30 cellular contexts compared by ENCODE assay signal in genomic region chr13:100876044-100876403, GRCh38.
DNase-seq lines count a peak whose midpoint lies in the region; ATAC-seq and TF ChIP-seq lines count a peak whose summit lies in the region.
"Had no signal": no experiment of that assay in that cellular context is flagged by ENCODE, and none has a peak within 500 bp of the region (broad histone marks: within the 10 kb centered on the region; RNA-seq: fewer than 3 reads in every experiment).

No MANE protein-coding gene starts in this region.

- H4K91ac ChIP-seq in mesenchymal stem cell (ENCODE audit: low read length), result no peak overlapping the region

- TF ChIP-seq CTCF in Calu3 (IDR thresholded peaks at IDR 0.05; ENCODE audit: unreplicated experiment) (no peak), MM.1S (IDR thresholded peaks at IDR 0.05; ENCODE audit: low read length) (no peak)

- H4K8ac ChIP-seq in mesenchymal stem cell (ENCODE audit: low read length), result no peak overlapping the region

- H3K9ac ChIP-seq in mesenchymal stem cell (ENCODE audit: low read length), result peak overlapping the region; percentile 67
- no peak overlapping the region for H3K9ac ChIP-seq in MM.1S (ENCODE audit: low read length)

- H3K79me1 ChIP-seq in mesenchymal stem cell (replicated peaks; ENCODE audit: low read length, poor library complexity, severe bottlenecking), result no peaks in the 10 kb centered on the region

- 72% methylated on average over 2 of the region's 2 CpGs for WGBS in mesenchymal stem cell

- peak overlapping the region; percentile 48 for H2BK5ac ChIP-seq in mesenchymal stem cell (ENCODE audit: low read depth, low read length, poor library complexity, severe bottlenecking)

- no peaks in the 10 kb centered on the region for H3K79me2 ChIP-seq in ACC112 (ENCODE audit: control insufficient read depth, insufficient read depth, low read length, unreplicated experiment)
- H3K79me2 ChIP-seq in MM.1S (ENCODE audit: low read length), result no peaks in the 10 kb centered on the region

- H3K4me1 ChIP-seq in ACC112 (ENCODE audit: control insufficient read depth, insufficient read depth, low read length, unreplicated experiment) (peaks cover 13% of the 10 kb centered on the region), mesenchymal stem cell (ENCODE audit: control insufficient read depth, insufficient read depth, low read depth, low read length) (no peaks in the 10 kb centered on the region), MM.1S (ENCODE audit: low read length) (no peaks in the 10 kb centered on the region)
- H3K4me1 ChIP-seq: ascending aorta, esophagus muscularis mucosa, sigmoid colon, suprapubic skin, upper lobe of right lung had no signal

- H3K36me3 ChIP-seq in ACC112 (ENCODE audit: insufficient read depth, low read length), result no peaks in the 10 kb centered on the region
- H3K36me3 ChIP-seq in mesenchymal stem cell (ENCODE audit: control insufficient read depth in 1 of 2, insufficient read depth in 2 of 2, low read depth in 1 of 2, low read length in 2 of 2), result no peaks in the 10 kb centered on the region
- H3K36me3 ChIP-seq in MM.1S (replicated peaks; ENCODE audit: insufficient read depth, low read length), result no peaks in the 10 kb centered on the region
- H3K36me3 ChIP-seq: ascending aorta; BLaER1 treated with 17β-estradiol and CSF1 and Interleukin-3, amounts not matched to agents 10 nM and 100 nM; esophagus muscularis mucosa; sigmoid colon; SJCRH30; suprapubic skin; upper lobe of right lung had no signal

- no peaks in the 10 kb centered on the region for H3K36me3 Mint-ChIP-seq in Calu3 (ENCODE audit: insufficient read depth, unreplicated experiment)
- H3K36me3 Mint-ChIP-seq in activated T-helper 2 cell treated with anti-CD3 and anti-CD28 coated beads, Interferon-gamma antibody, Interleukin-2, Interleukin-4, amounts not matched to agents 10 μg/mL and 5 μg/mL and 100 μg/mL, durations not matched to agents 14 hours and 24 hours and 36 hours (ENCODE audit: low read depth), result peaks cover 4% of the 10 kb centered on the region
- H3K36me3 Mint-ChIP-seq: activated CD4-positive, alpha-beta memory T cell treated with anti-CD3 and anti-CD28 coated beads for 36 hours; stimulated activated memory B cell treated with anti-CD40 and anti-IgM and Interleukin-4, amounts not matched to agents 10 μg/mL and 1 μg/mL and 100 μg/mL, for 72 hours had no signal

- H4K20me1 ChIP-seq in MM.1S (ENCODE audit: insufficient read depth, low read length), result no peaks in the 10 kb centered on the region
- H4K20me1 ChIP-seq: BLaER1 treated with 17β-estradiol and CSF1 and Interleukin-3, amounts not matched to agents 10 nM and 100 nM had no signal

- H3K4me3 Mint-ChIP-seq in Calu3 (ENCODE audit: low read depth, unreplicated experiment), result no peak overlapping the region
- no peak overlapping the region for H3K4me3 Mint-ChIP-seq in activated T-helper 2 cell treated with anti-CD3 and anti-CD28 coated beads, Interferon-gamma antibody, Interleukin-2, Interleukin-4, amounts not matched to agents 10 μg/mL and 5 μg/mL and 100 μg/mL, durations not matched to agents 14 hours and 24 hours and 36 hours (ENCODE audit: low read depth)
- H3K4me3 Mint-ChIP-seq: activated CD4-positive, alpha-beta memory T cell treated with anti-CD3 and anti-CD28 coated beads for 36 hours; dendritic cell treated with granulocyte-macrophage colony-stimulating factor and Interleukin-4, amounts not matched to agents 40 ng/mL and 50 ng/mL, for 4 days; naive B cell; stimulated activated memory B cell treated with anti-CD40 and anti-IgM and Interleukin-4, amounts not matched to agents 10 μg/mL and 1 μg/mL and 100 μg/mL, for 72 hours had no signal

- no peak overlapping the region for H3K14ac ChIP-seq in mesenchymal stem cell (ENCODE audit: low read length in 2 of 2)

- H2BK12ac ChIP-seq in mesenchymal stem cell (ENCODE audit: low read length in 2 of 2), result no peak overlapping the region

- no peak overlapping the region for H3K23ac ChIP-seq in mesenchymal stem cell (ENCODE audit: low read length in 2 of 2)

- H3K18ac ChIP-seq in mesenchymal stem cell (ENCODE audit: low read depth in 1 of 2, low read length in 2 of 2), result no peak overlapping the region

- H3K9me3 ChIP-seq in mesenchymal stem cell (ENCODE audit: control insufficient read depth, low read length) (peaks cover 13% of the 10 kb centered on the region), MM.1S (replicated peaks; ENCODE audit: insufficient read depth, low read length) (no peaks in the 10 kb centered on the region)
- H3K9me3 ChIP-seq: SJCRH30, suprapubic skin had no signal

- H3K27ac ChIP-seq in ACC112 (ENCODE audit: low read depth, low read length), result peak overlapping the region; percentile 90
- peak overlapping the region; percentile 81 for H3K27ac ChIP-seq in mesenchymal stem cell (ENCODE audit: low read length, poor library complexity, severe bottlenecking)
- H3K27ac ChIP-seq in MM.1S (ENCODE audit: low read length), result no peak overlapping the region
- H3K27ac ChIP-seq: ascending aorta, esophagus muscularis mucosa, sigmoid colon, SJCRH30, suprapubic skin, upper lobe of right lung had no signal

- H2BK120ac ChIP-seq in mesenchymal stem cell (ENCODE audit: low read depth, low read length), result no peak overlapping the region

- ATAC-seq in HG03097 (IDR thresholded peaks at IDR 0.05; ENCODE audit: low FRiP score, unreplicated experiment), result no peak
- ATAC-seq: stimulated activated memory B cell treated with anti-CD40 and anti-IgM and Interleukin-4, amounts not matched to agents 10 μg/mL and 1 μg/mL and 100 μg/mL, for 72 hours; upper lobe of right lung had no signal

- no peak overlapping the region for H2BK15ac ChIP-seq in mesenchymal stem cell (ENCODE audit: low read depth, poor library complexity, severe bottlenecking)

- no TSS peak for BruUV-seq in Calu3 (replicated peaks; lab: Mats Ljungman, UMichigan)

- H3K27ac Mint-ChIP-seq in Calu3 (ENCODE audit: unreplicated experiment), result peak overlapping the region; percentile 35
- peak overlapping the region; percentile 58 for H3K27ac Mint-ChIP-seq in activated T-helper 2 cell treated with anti-CD3 and anti-CD28 coated beads, Interferon-gamma antibody, Interleukin-2, Interleukin-4, amounts not matched to agents 10 μg/mL and 5 μg/mL and 100 μg/mL, durations not matched to agents 14 hours and 24 hours and 36 hours
- H3K27ac Mint-ChIP-seq: dendritic cell treated with granulocyte-macrophage colony-stimulating factor and Interleukin-4, amounts not matched to agents 40 ng/mL and 50 ng/mL, for 4 days; naive B cell; stimulated activated memory B cell treated with anti-CD40 and anti-IgM and Interleukin-4, amounts not matched to agents 10 μg/mL and 1 μg/mL and 100 μg/mL, for 72 hours had no signal

- H3K4me3 ChIP-seq in ACC112 (ENCODE audit: low read depth, low read length) (no peak overlapping the region; the same call in 1 of the 2 replicates), mesenchymal stem cell (ENCODE audit: insufficient read depth in 1 of 2, low read depth in 1 of 2, low read length in 2 of 2) (peak overlapping the region in 1 of 2 experiments; percentile 14), MM.1S (ENCODE audit: low read length) (no peak overlapping the region)
- H3K4me3 ChIP-seq: ascending aorta, esophagus muscularis mucosa, sigmoid colon, SJCRH30, suprapubic skin, upper lobe of right lung had no signal

- H3K4me1 Mint-ChIP-seq in Calu3 (ENCODE audit: low read depth, unreplicated experiment), result peaks cover 10% of the 10 kb centered on the region
- H3K4me1 Mint-ChIP-seq in activated T-helper 2 cell treated with anti-CD3 and anti-CD28 coated beads, Interferon-gamma antibody, Interleukin-2, Interleukin-4, amounts not matched to agents 10 μg/mL and 5 μg/mL and 100 μg/mL, durations not matched to agents 14 hours and 24 hours and 36 hours (ENCODE audit: low read depth), result peaks cover 17% of the 10 kb centered on the region
- H3K4me1 Mint-ChIP-seq: naive B cell; stimulated activated memory B cell treated with anti-CD40 and anti-IgM and Interleukin-4, amounts not matched to agents 10 μg/mL and 1 μg/mL and 100 μg/mL, for 72 hours had no signal

- no peak overlapping the region for H2AK5ac ChIP-seq in mesenchymal stem cell (ENCODE audit: low read length, severe bottlenecking)

- peaks cover 2% of the 10 kb centered on the region for H3K9me3 Mint-ChIP-seq in Calu3 (ENCODE audit: low read depth, unreplicated experiment)
- H3K9me3 Mint-ChIP-seq in activated T-helper 2 cell treated with anti-CD3 and anti-CD28 coated beads, Interferon-gamma antibody, Interleukin-2, Interleukin-4, amounts not matched to agents 10 μg/mL and 5 μg/mL and 100 μg/mL, durations not matched to agents 14 hours and 24 hours and 36 hours, result peaks cover 11% of the 10 kb centered on the region

- no peak overlapping the region for H3K4ac ChIP-seq in mesenchymal stem cell (ENCODE audit: low read depth in 1 of 2, low read length in 2 of 2)

- H2AFZ ChIP-seq in ACC112 (ENCODE audit: low read length, unreplicated experiment), result no peak overlapping the region
- no peak overlapping the region for H2AFZ ChIP-seq in mesenchymal stem cell (ENCODE audit: low read depth, low read length)
- no peak overlapping the region for H2AFZ ChIP-seq in MM.1S (ENCODE audit: low read length)

- H3K4me2 ChIP-seq in mesenchymal stem cell (ENCODE audit: low read length, poor library complexity, severe bottlenecking), result no peak overlapping the region
- H3K4me2 ChIP-seq in MM.1S (ENCODE audit: low read depth, low read length), result no peak overlapping the region

- no peaks in the 10 kb centered on the region for H3K9me2 ChIP-seq in MM.1S (replicated peaks; ENCODE audit: insufficient read depth, low read length)

- DNase-seq in Calu3 (no peak), mesenchymal stem cell (no peak), posterior vena cava (ENCODE audit: low spot score) (no peak), MM.1S (no peak), COLO829 (ENCODE audit: low spot score) (no peak)
- no peak for DNase-seq in activated T-helper 2 cell treated with anti-CD3 and anti-CD28 coated beads, Interferon-gamma antibody, Interleukin-2, Interleukin-4, amounts not matched to agents 10 μg/mL and 5 μg/mL and 100 μg/mL, durations not matched to agents 14 hours and 24 hours and 36 hours (ENCODE audit: low spot score)
- DNase-seq: activated CD4-positive, alpha-beta memory T cell treated with anti-CD3 and anti-CD28 coated beads for 36 hours; activated CD8-positive, alpha-beta memory T cell treated with anti-CD3 and anti-CD28 coated beads, Interleukin-2, amount 50 U/mL, for 4 hours; caudate nucleus; COR-L47; DMS79 treated with DMSO at 0.1 percent for 48 hours; GF-D8; kidney; naive B cell; NCI-H1092; NCI-H1694 treated with DMSO at 0.1 percent for 48 hours; NCI-H446 treated with DMSO at 0.1 percent for 48 hours; NCI-H774; nucleus accumbens; sigmoid colon; SJCRH30; upper lobe of right lung had no signal

- no peaks in the 10 kb centered on the region for H3F3A ChIP-seq in MM.1S (ENCODE audit: insufficient read depth, low read length)

- H3K27me3 ChIP-seq in ACC112 (ENCODE audit: insufficient read depth, low read length) (no peaks in the 10 kb centered on the region), mesenchymal stem cell (ENCODE audit: control insufficient read depth in 1 of 2, insufficient read depth in 1 of 2, low read length in 2 of 2) (no peaks in the 10 kb centered on the region), MM.1S (replicated peaks; ENCODE audit: insufficient read depth, low read length) (no peaks in the 10 kb centered on the region)
- H3K27me3 ChIP-seq: ascending aorta; BLaER1 treated with 17β-estradiol and CSF1 and Interleukin-3, amounts not matched to agents 10 nM and 100 nM; sigmoid colon; SJCRH30; suprapubic skin; upper lobe of right lung had no signal

- H3K27me3 Mint-ChIP-seq in Calu3 (ENCODE audit: unreplicated experiment), result no peaks in the 10 kb centered on the region
- peaks cover 13% of the 10 kb centered on the region for H3K27me3 Mint-ChIP-seq in activated T-helper 2 cell treated with anti-CD3 and anti-CD28 coated beads, Interferon-gamma antibody, Interleukin-2, Interleukin-4, amounts not matched to agents 10 μg/mL and 5 μg/mL and 100 μg/mL, durations not matched to agents 14 hours and 24 hours and 36 hours (ENCODE audit: low read depth)
- H3K27me3 Mint-ChIP-seq: dendritic cell treated with granulocyte-macrophage colony-stimulating factor and Interleukin-4, amounts not matched to agents 40 ng/mL and 50 ng/mL, for 4 days had no signal

- CTCF ChIA-PET in Calu3 (lab: Charles Lee), result no interaction called here

- intact Hi-C loops in Calu3 (cut with micrococcal nuclease; ENCODE audit: unreplicated experiment), result no loop called here
- intact Hi-C loops in activated T-helper 2 cell treated with anti-CD3 and anti-CD28 coated beads, Interferon-gamma antibody, Interleukin-2, Interleukin-4, amounts not matched to agents 10 μg/mL and 5 μg/mL and 100 μg/mL, durations not matched to agents 14 hours and 24 hours and 36 hours (cut with micrococcal nuclease), result loop anchor here (5.0 to 10.0 kb wide), 3 partner anchors 104 to 291 kb away; partner anchors contain the start of genes GGACT and TMTC4
- intact Hi-C loops in posterior vena cava (cut with DNase I), result no loop called here
